Comparison of ENCODE assay signal across 12 cellular contexts in the genomic region with DNA sequence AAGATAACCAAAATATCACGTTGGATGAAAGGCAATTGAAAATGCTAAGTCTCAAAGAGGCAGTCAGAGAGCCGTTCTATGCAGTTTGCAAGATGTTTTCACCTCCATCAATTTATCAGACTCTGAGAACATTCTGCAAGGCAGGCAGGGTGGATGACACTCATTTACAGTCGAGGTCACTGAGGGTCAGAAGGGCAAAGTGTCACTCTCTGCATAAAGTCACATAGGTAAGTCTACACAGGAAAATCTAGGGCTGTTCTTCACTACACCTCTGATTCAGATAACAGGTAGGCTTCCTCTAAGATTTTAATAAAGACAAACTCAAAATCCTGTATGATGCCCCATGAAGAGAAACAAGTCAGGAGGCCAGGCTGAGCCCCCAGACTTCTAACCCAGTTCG. TPM values are rescaled to one million over a fixed set of nuclear protein-coding genes. Genes with fewer than 3 reads are reported as not detected.
DNase-seq lines count a peak whose midpoint lies in the region; ATAC-seq, FAIRE-seq and TF ChIP-seq lines count a peak whose summit lies in the region.
"Had no signal": no experiment of that assay in that cellular context is flagged by ENCODE, and none has a peak within 500 bp of the region (broad histone marks: within the 10 kb centered on the region; RNA-seq: fewer than 3 reads in every experiment).

No MANE protein-coding gene starts in this region.

- H3K27me3 Mint-ChIP-seq in activated T-cell treated with anti-CD3 and anti-CD28 coated beads, Interleukin-2, amount 50 U/mL, for 24 hours: peaks cover 29% of the 10 kb centered on the region
- H3K27me3 Mint-ChIP-seq in astrocyte (ENCODE audit: low read depth, unreplicated experiment): peaks cover 4% of the 10 kb centered on the region

- peak overlapping the region; percentile 97 for H3K4me2 ChIP-seq in astrocyte (ENCODE audit: low read length)

- H3K4me1 ChIP-seq in astrocyte (ENCODE audit: insufficient read depth, low read length): peaks cover 19% of the 10 kb centered on the region
- peaks cover 44% of the 10 kb centered on the region for H3K4me1 ChIP-seq in lower lobe of right lung

- FAIRE-seq in astrocyte (lab: Jason Lieb, UNC): no peak
- FAIRE-seq: bronchial epithelial cell, pancreas had no signal

- no peaks in the 10 kb centered on the region for H3K36me3 ChIP-seq in astrocyte (ENCODE audit: insufficient read depth, low read length)
- no peaks in the 10 kb centered on the region for H3K36me3 ChIP-seq in lower lobe of right lung
- H3K36me3 ChIP-seq: pancreas had no signal

- H3K4me1 Mint-ChIP-seq in activated T-cell treated with anti-CD3 and anti-CD28 coated beads, Interleukin-2, amount 50 U/mL, for 24 hours (ENCODE audit: low read depth): peaks cover 30% of the 10 kb centered on the region
- peaks cover 27% of the 10 kb centered on the region for H3K4me1 Mint-ChIP-seq in astrocyte (ENCODE audit: low read depth, unreplicated experiment)

- H3K36me3 Mint-ChIP-seq in activated T-cell treated with anti-CD3 and anti-CD28 coated beads, Interleukin-2, amount 50 U/mL, for 24 hours (ENCODE audit: low read depth): peaks cover 4% of the 10 kb centered on the region
- H3K36me3 Mint-ChIP-seq in astrocyte (ENCODE audit: low read depth, unreplicated experiment): no peaks in the 10 kb centered on the region

- TF ChIP-seq CTCF in astrocyte (IDR thresholded peaks at IDR 0.05; ENCODE audit: insufficient read depth, low read depth, low read length) (no peak), lower lobe of right lung (IDR thresholded peaks at IDR 0.05) (no peak)

- H3K9me3 ChIP-seq in astrocyte (ENCODE audit: insufficient read depth, low read depth, low read length): no peaks in the 10 kb centered on the region
- H3K9me3 ChIP-seq in lower lobe of right lung: no peaks in the 10 kb centered on the region
- H3K9me3 ChIP-seq: pancreas had no signal

- H3K4me3 ChIP-seq in astrocyte (ENCODE audit: insufficient read depth, low read depth, low read length): no peak overlapping the region
- H3K4me3 ChIP-seq in lower lobe of right lung: no peak overlapping the region

- H3K27me3 ChIP-seq in astrocyte (ENCODE audit: insufficient read depth, low read length) (peaks cover 9% of the 10 kb centered on the region), lower lobe of right lung (ENCODE audit: low read depth) (no peaks in the 10 kb centered on the region)
- H3K27me3 ChIP-seq: pancreas had no signal

- no peak overlapping the region for H3K9ac ChIP-seq in astrocyte (ENCODE audit: low read length)

- peak overlapping the region; percentile 79 for H3K4me3 Mint-ChIP-seq in activated T-cell treated with anti-CD3 and anti-CD28 coated beads, Interleukin-2, amount 50 U/mL, for 24 hours
- peak overlapping the region; percentile 88 for H3K4me3 Mint-ChIP-seq in astrocyte (ENCODE audit: unreplicated experiment)

- peaks cover 10% of the 10 kb centered on the region for H4K20me1 ChIP-seq in astrocyte (ENCODE audit: insufficient read depth, low read length)

- DNase-seq in activated T-cell treated with anti-CD3 and anti-CD28 coated beads, Interleukin-2, amount 50 U/mL, for 24 hours: no peak
- no peak for DNase-seq in activated T-cell treated with anti-CD3 and anti-CD28 coated beads for 4 hours
- no peak for DNase-seq in astrocyte (ENCODE audit: low read depth)
- no peak for DNase-seq in lower lobe of right lung
- DNase-seq in NCI-H1092 (lab: John Stamatoyannopoulos, UW): no peak
- DNase-seq: NCI-H2029 treated with DMSO at 0.1 percent for 48 hours; stimulated activated CD4-positive, alpha-beta T cell treated with anti-CD3 and anti-CD28 coated beads, Interleukin-4, amount 100 ng/mL, for 24 hours had no signal

- intact Hi-C loops in lower lobe of right lung (cut with DNase I): no loop called here

- H3K79me2 ChIP-seq in astrocyte (ENCODE audit: insufficient read depth, low read length): peaks cover 18% of the 10 kb centered on the region

- no peak for ATAC-seq in lower lobe of right lung
- no peak for ATAC-seq in HG02678 (IDR thresholded peaks at IDR 0.05; ENCODE audit: unreplicated experiment)
- no peak for ATAC-seq in GM19328 (IDR thresholded peaks at IDR 0.05; ENCODE audit: unreplicated experiment)

- H3K9me3 Mint-ChIP-seq in activated T-cell treated with anti-CD3 and anti-CD28 coated beads, Interleukin-2, amount 50 U/mL, for 24 hours: no peaks in the 10 kb centered on the region
- H3K9me3 Mint-ChIP-seq in astrocyte (ENCODE audit: unreplicated experiment): no peaks in the 10 kb centered on the region

- peak overlapping the region; percentile 74 for H2AFZ ChIP-seq in astrocyte (ENCODE audit: low read depth, low read length)

- no peak overlapping the region for H3K27ac Mint-ChIP-seq in activated T-cell treated with anti-CD3 and anti-CD28 coated beads, Interleukin-2, amount 50 U/mL, for 24 hours
- peak overlapping the region; percentile 21 for H3K27ac Mint-ChIP-seq in astrocyte (ENCODE audit: unreplicated experiment)

- no peak overlapping the region for H3K27ac ChIP-seq in astrocyte (ENCODE audit: low read depth, low read length)
- peak overlapping the region; percentile 96 for H3K27ac ChIP-seq in lower lobe of right lung
- peak overlapping the region; percentile 98 for H3K27ac ChIP-seq in temporal lobe (ENCODE audit: low read depth, low read length)

RNA-seq across cellular contexts. Expression of gene PLEKHA1, which starts 1.4 kb away (rescaled TPM):
- total RNA-seq in astrocyte (30.9 and 31.7 TPM in 2 replicates), lower lobe of right lung (46.1 TPM), temporal lobe (26.3 TPM)
